ENCODE assay signal across 1 cellular context in genomic region chr5:172902497-172903472, GRCh38.
TF ChIP-seq lines count a peak whose summit lies in the region.

No MANE protein-coding gene starts in this region.

TF ChIP-seq in K562, 482 proteins besides CTCF, POLR2A, EP300 and RAD21 (continued from another document and continues in another):
- TF ChIP-seq, protein P1, sequence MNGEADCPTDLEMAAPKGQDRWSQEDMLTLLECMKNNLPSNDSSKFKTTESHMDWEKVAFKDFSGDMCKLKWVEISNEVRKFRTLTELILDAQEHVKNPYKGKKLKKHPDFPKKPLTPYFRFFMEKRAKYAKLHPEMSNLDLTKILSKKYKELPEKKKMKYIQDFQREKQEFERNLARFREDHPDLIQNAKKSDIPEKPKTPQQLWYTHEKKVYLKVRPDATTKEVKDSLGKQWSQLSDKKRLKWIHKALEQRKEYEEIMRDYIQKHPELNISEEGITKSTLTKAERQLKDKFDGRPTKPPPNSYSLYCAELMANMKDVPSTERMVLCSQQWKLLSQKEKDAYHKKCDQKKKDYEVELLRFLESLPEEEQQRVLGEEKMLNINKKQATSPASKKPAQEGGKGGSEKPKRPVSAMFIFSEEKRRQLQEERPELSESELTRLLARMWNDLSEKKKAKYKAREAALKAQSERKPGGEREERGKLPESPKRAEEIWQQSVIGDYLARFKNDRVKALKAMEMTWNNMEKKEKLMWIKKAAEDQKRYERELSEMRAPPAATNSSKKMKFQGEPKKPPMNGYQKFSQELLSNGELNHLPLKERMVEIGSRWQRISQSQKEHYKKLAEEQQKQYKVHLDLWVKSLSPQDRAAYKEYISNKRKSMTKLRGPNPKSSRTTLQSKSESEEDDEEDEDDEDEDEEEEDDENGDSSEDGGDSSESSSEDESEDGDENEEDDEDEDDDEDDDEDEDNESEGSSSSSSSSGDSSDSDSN (IDR thresholded peaks at IDR 0.05; ENCODE audit: borderline replicate concordance in 1 of 2, low read depth in 2 of 2, low read length in 2 of 2) = no peak
- 0 out of 2 replicates have a peak, but pooled peaks have one; percentile 16 for TF ChIP-seq ZNF384 (IDR thresholded peaks at IDR 0.05; ENCODE audit: low read depth, low read length)
- TF ChIP-seq ZNF445 (CRISPR knock-in tag; IDR thresholded peaks at IDR 0.05; ENCODE audit: low read depth) = no peak
- no peak for TF ChIP-seq THRAP3 (IDR thresholded peaks at IDR 0.05; ENCODE audit: borderline replicate concordance)
- TF ChIP-seq GABPB1 (CRISPR knock-in tag; IDR thresholded peaks at IDR 0.05) = no peak
- no peak for TF ChIP-seq CBX1 (IDR thresholded peaks at IDR 0.05; ENCODE audit: low read depth)
- TF ChIP-seq, protein P2, sequence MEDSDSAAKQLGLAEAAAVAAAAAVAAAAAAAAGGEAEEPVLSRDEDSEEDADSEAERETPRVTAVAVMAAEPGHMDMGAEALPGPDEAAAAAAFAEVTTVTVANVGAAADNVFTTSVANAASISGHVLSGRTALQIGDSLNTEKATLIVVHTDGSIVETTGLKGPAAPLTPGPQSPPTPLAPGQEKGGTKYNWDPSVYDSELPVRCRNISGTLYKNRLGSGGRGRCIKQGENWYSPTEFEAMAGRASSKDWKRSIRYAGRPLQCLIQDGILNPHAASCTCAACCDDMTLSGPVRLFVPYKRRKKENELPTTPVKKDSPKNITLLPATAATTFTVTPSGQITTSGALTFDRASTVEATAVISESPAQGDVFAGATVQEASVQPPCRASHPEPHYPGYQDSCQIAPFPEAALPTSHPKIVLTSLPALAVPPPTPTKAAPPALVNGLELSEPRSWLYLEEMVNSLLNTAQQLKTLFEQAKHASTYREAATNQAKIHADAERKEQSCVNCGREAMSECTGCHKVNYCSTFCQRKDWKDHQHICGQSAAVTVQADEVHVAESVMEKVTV (CRISPR knock-in tag; IDR thresholded peaks at IDR 0.05) = peak; percentile 64
- TF ChIP-seq BHLHE40 (IDR thresholded peaks at IDR 0.05; ENCODE audit: low read length) = peak; percentile 58; the same call in 1 of the 2 replicates
- TF ChIP-seq CREM (IDR thresholded peaks at IDR 0.05; ENCODE audit: low read depth) = peak; percentile 47; the same call in 1 of the 2 replicates
- TF ChIP-seq NCOR1 (IDR thresholded peaks at IDR 0.05) = no peak
- TF ChIP-seq, protein P3, sequence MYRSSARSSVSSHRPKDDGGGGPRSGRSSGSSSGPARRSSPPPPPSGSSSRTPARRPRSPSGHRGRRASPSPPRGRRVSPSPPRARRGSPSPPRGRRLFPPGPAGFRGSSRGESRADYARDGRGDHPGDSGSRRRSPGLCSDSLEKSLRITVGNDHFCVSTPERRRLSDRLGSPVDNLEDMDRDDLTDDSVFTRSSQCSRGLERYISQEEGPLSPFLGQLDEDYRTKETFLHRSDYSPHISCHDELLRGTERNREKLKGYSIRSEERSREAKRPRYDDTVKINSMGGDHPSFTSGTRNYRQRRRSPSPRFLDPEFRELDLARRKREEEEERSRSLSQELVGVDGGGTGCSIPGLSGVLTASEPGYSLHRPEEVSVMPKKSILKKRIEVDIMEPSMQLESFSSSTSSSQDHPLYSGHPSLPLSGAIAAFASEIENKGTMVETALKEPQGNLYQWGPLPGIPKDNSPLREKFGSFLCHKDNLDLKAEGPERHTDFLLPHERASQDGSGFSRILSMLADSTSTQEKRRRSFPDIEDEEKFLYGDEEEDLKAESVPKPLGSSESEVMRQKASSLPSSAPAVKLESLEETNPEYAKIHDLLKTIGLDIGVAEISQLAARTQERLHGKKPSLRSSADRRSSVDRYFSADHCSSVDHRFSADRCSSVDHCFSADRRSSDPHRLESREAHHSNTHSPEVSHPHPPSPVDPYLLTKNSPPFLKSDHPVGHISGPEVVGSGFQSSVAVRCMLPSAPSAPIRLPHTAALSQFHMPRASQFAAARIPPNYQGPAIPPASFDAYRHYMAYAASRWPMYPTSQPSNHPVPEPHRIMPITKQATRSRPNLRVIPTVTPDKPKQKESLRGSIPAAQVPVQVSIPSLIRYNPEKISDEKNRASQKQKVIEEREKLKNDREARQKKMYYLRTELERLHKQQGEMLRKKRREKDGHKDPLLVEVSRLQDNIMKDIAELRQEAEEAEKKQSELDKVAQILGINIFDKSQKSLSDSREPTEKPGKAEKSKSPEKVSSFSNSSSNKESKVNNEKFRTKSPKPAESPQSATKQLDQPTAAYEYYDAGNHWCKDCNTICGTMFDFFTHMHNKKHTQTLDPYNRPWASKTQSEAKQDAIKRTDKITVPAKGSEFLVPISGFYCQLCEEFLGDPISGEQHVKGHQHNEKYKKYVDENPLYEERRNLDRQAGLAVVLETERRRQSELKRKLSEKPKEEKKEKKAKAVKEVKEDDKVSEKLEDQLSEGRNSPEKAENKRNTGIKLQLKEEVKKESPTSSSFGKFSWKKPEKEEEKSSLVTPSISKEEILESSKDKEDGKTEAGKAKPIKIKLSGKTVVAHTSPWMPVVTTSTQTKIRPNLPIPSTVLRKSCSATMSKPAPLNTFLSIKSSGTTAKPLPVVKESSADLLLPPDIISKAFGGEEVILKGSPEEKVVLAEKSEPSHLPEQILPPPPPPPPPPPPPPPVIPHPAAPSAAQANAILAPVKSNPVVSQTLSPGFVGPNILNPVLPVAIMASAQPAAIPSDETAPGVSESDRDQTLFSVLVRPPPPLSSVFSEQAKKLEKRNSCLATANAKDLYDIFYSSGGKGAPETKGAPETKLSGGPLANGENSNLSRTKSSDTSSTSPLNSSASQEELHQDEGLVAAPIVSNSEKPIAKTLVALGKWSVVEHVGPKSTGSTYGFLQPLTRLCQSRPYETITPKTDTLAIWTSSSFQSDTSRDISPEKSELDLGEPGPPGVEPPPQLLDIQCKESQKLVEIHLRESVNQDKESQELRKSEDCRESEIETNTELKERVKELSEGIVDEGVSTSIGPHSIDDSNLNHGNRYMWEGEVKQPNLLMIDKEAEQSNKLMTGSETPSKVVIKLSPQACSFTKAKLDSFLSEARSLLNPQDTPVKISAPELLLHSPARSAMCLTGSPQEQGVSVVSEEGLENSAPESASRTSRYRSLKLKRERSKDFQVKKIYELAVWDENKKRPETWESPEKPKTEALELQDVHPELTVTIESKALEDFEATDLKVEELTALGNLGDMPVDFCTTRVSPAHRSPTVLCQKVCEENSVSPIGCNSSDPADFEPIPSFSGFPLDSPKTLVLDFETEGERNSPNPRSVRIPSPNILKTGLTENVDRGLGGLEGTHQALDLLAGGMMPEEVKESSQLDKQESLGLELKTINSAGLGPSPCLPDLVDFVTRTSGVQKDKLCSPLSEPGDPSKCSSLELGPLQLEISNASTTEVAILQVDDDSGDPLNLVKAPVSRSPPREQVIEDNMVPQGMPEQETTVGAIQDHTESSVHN (IDR thresholded peaks at IDR 0.05; ENCODE audit: borderline replicate concordance in 1 of 2, low read depth in 1 of 2) = no peak
- TF ChIP-seq PHB2 (IDR thresholded peaks at IDR 0.05; ENCODE audit: low read depth) = no peak
- no peak for TF ChIP-seq HNRNPL (IDR thresholded peaks at IDR 0.05; ENCODE audit: low read depth, low read length)
- no peak; a peak in 1 of 3 replicates for TF ChIP-seq CBX3 (IDR thresholded peaks at IDR 0.05; ENCODE audit: borderline replicate concordance in 1 of 2, low read length in 2 of 2)
- peak; percentile 85 for TF ChIP-seq VEZF1 (CRISPR knock-in tag; IDR thresholded peaks at IDR 0.05)
- TF ChIP-seq ZNF75A (CRISPR knock-in tag; IDR thresholded peaks at IDR 0.05) = no peak
- no peak for TF ChIP-seq TCF3 (CRISPR knock-in tag; IDR thresholded peaks at IDR 0.05)
- no peak for TF ChIP-seq ZNF311 (CRISPR knock-in tag; IDR thresholded peaks at IDR 0.05)
- no peak for TF ChIP-seq HMGN3 (IDR thresholded peaks at IDR 0.05; ENCODE audit: borderline replicate concordance, extremely low read depth, insufficient read length, low read depth, low read length)
- TF ChIP-seq RBBP5 (IDR thresholded peaks at IDR 0.05; ENCODE audit: borderline replicate concordance, insufficient read depth, low read length, poor library complexity, severe bottlenecking) = no peak
- TF ChIP-seq NKRF (IDR thresholded peaks at IDR 0.05; ENCODE audit: borderline replicate concordance) = no peak
- TF ChIP-seq MAZ (CRISPR knock-in tag; conservative IDR thresholded peaks at IDR 0.05 in 1 of 2, IDR thresholded peaks at IDR 0.05 in 1 of 2) = peak; percentile 57 to 68; a peak in 3 of 4 replicates
- TF ChIP-seq CC2D1A (IDR thresholded peaks at IDR 0.05) = 0 out of 2 replicates have a peak, but pooled peaks have one; percentile 31
- TF ChIP-seq ATF3 (IDR thresholded peaks at IDR 0.05) = no peak
- TF ChIP-seq ATF3 (CRISPR knock-in tag; conservative IDR thresholded peaks at IDR 0.05) = no peak
- peak; percentile 53 for TF ChIP-seq RB1 (IDR thresholded peaks at IDR 0.05; ENCODE audit: low read depth)
- no peak for TF ChIP-seq EZH2 (IDR thresholded peaks at IDR 0.05; ENCODE audit: borderline replicate concordance, low read depth, low read length)
- no peak for TF ChIP-seq HES1 (IDR thresholded peaks at IDR 0.05; ENCODE audit: low read depth)
- TF ChIP-seq, protein P4, sequence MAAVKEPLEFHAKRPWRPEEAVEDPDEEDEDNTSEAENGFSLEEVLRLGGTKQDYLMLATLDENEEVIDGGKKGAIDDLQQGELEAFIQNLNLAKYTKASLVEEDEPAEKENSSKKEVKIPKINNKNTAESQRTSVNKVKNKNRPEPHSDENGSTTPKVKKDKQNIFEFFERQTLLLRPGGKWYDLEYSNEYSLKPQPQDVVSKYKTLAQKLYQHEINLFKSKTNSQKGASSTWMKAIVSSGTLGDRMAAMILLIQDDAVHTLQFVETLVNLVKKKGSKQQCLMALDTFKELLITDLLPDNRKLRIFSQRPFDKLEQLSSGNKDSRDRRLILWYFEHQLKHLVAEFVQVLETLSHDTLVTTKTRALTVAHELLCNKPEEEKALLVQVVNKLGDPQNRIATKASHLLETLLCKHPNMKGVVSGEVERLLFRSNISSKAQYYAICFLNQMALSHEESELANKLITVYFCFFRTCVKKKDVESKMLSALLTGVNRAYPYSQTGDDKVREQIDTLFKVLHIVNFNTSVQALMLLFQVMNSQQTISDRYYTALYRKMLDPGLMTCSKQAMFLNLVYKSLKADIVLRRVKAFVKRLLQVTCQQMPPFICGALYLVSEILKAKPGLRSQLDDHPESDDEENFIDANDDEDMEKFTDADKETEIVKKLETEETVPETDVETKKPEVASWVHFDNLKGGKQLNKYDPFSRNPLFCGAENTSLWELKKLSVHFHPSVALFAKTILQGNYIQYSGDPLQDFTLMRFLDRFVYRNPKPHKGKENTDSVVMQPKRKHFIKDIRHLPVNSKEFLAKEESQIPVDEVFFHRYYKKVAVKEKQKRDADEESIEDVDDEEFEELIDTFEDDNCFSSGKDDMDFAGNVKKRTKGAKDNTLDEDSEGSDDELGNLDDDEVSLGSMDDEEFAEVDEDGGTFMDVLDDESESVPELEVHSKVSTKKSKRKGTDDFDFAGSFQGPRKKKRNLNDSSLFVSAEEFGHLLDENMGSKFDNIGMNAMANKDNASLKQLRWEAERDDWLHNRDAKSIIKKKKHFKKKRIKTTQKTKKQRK (IDR thresholded peaks at IDR 0.05; ENCODE audit: borderline replicate concordance, low read depth, low read length) = no peak
- no peak for TF ChIP-seq STAT5B (CRISPR knock-in tag; IDR thresholded peaks at IDR 0.05)
- no peak for TF ChIP-seq ZNF174 (CRISPR knock-in tag; IDR thresholded peaks at IDR 0.05)
- no peak for TF ChIP-seq POLR2B (IDR thresholded peaks at IDR 0.05; ENCODE audit: low read depth, partially characterized antibody)
- TF ChIP-seq, protein P5, sequence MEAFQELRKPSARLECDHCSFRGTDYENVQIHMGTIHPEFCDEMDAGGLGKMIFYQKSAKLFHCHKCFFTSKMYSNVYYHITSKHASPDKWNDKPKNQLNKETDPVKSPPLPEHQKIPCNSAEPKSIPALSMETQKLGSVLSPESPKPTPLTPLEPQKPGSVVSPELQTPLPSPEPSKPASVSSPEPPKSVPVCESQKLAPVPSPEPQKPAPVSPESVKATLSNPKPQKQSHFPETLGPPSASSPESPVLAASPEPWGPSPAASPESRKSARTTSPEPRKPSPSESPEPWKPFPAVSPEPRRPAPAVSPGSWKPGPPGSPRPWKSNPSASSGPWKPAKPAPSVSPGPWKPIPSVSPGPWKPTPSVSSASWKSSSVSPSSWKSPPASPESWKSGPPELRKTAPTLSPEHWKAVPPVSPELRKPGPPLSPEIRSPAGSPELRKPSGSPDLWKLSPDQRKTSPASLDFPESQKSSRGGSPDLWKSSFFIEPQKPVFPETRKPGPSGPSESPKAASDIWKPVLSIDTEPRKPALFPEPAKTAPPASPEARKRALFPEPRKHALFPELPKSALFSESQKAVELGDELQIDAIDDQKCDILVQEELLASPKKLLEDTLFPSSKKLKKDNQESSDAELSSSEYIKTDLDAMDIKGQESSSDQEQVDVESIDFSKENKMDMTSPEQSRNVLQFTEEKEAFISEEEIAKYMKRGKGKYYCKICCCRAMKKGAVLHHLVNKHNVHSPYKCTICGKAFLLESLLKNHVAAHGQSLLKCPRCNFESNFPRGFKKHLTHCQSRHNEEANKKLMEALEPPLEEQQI (IDR thresholded peaks at IDR 0.05) = no peak
